Comparison of ENCODE assay signal across 15 cellular contexts in the genomic region with DNA sequence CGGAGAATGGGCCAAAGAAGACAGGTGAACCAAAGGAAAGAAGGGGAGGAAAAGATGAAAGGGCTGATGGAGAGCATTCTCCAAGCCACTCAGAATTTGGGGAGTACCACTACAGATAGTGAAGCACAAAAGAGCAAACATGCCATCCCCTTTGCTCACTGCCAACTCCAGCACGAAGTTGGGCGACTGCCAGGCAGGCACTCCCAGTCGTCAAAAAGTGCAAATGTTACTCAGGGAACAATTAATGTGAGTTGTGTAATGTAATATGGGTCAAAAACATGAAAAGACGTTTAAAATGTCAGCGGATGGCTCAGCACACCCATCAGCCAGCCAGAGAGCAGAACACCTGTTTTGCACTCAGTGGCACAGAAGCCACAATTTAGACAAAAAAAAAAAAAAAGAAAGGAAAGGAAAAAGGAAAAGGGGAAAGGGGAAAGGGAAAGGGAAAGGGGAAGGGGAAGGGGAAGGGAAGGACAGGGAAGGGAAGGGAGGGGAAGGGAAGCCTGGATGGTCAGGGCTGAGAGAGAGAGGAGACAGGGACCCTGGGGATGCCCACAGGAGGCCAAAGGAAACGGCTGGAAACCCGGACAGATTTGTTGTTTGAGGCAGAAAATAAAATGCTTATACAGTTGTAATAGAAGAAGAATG.
A peak's percentile ranks its signal among the peaks of the same experiment; 100 is the strongest.
DNase-seq lines count a peak whose midpoint lies in the region; ATAC-seq, FAIRE-seq and TF ChIP-seq lines count a peak whose summit lies in the region.
"Had no signal": no experiment of that assay in that cellular context is flagged by ENCODE, and none has a peak within 500 bp of the region (broad histone marks: within the 10 kb centered on the region; RNA-seq: fewer than 3 reads in every experiment).

No MANE protein-coding gene starts in this region.

- no peaks in the 10 kb centered on the region for H3K9me2 ChIP-seq in PC-3 (replicated peaks; ENCODE audit: low read length)

- no peaks in the 10 kb centered on the region for H3K27me3 Mint-ChIP-seq in MCF 10A (ENCODE audit: insufficient read depth, unreplicated experiment)

- H2AFZ ChIP-seq in PC-3 (ENCODE audit: low read length), result peak overlapping the region; percentile 25; the same call in 1 of the 2 replicates

- H3K4me1 ChIP-seq in breast epithelium, result no peaks in the 10 kb centered on the region
- peaks cover 18% of the 10 kb centered on the region for H3K4me1 ChIP-seq in PC-3 (ENCODE audit: insufficient read depth, low read length)
- peaks cover 0 to 4% (median 0%) of the 10 kb centered on the region in 4 donors for H3K4me1 ChIP-seq in transverse colon

- ATAC-seq in PC-3 (peak; percentile 81), GM19463 (IDR thresholded peaks at IDR 0.05; ENCODE audit: unreplicated experiment) (no peak)

- no peak for FAIRE-seq in GM19239 (lab: Jason Lieb, UNC)
- FAIRE-seq: islet of Langerhans had no signal

- POLR2A ChIA-PET in MCF 10A (lab: Yijun Ruan, JAX), result interaction anchor here (0.5 kb wide), 1 partner anchor 249 kb away, joined by 3 read pairs; no protein-coding TSS in a partner anchor
- POLR2A ChIA-PET in PC-3 (lab: Charles Lee; ENCODE audit: unreplicated experiment), result no interaction called here

- no peaks in the 10 kb centered on the region for H3K36me3 ChIP-seq in breast epithelium
- H3K36me3 ChIP-seq in PC-3 (ENCODE audit: low read depth, low read length), result no peaks in the 10 kb centered on the region
- H3K36me3 ChIP-seq in transverse colon, result no peaks in the 10 kb centered on the region
- H3K36me3 ChIP-seq: ovary had no signal

- H3K9me3 Mint-ChIP-seq in MCF 10A (ENCODE audit: unreplicated experiment), result no peaks in the 10 kb centered on the region

- peak overlapping the region; percentile 84 for H3K27ac Mint-ChIP-seq in MCF 10A (ENCODE audit: low read depth, unreplicated experiment)

- no peak overlapping the region for H3K27ac ChIP-seq in breast epithelium
- H3K27ac ChIP-seq in PC-3 (ENCODE audit: low read length), result no peak overlapping the region
- H3K27ac ChIP-seq in transverse colon, result no peak overlapping the region
- H3K27ac ChIP-seq: ovary, SK-N-MC had no signal

- no peak for TF ChIP-seq EP300 in transverse colon (IDR thresholded peaks at IDR 0.05; ENCODE audit: low read depth)

- TF ChIP-seq POLR2A in breast epithelium (IDR thresholded peaks at IDR 0.05) (no peak), transverse colon (IDR thresholded peaks at IDR 0.05) (no peak)

- H3K9me3 ChIP-seq in breast epithelium, result no peaks in the 10 kb centered on the region
- no peaks in the 10 kb centered on the region for H3K9me3 ChIP-seq in PC-3 (ENCODE audit: low read length)
- H3K9me3 ChIP-seq in transverse colon, result no peaks in the 10 kb centered on the region
- H3K9me3 ChIP-seq: ovary had no signal

- in situ Hi-C loops in transverse colon (cut with MboI; ENCODE audit: low pct_ligation_motif_present in 1 of 4, low pct_unique_long_range_greater_than_20kb in 1 of 4, low sequenced_read_pairs in 3 of 4), result no loop called here

- H3K27me3 ChIP-seq in breast epithelium (no peaks in the 10 kb centered on the region), PC-3 (ENCODE audit: low read length) (no peaks in the 10 kb centered on the region), transverse colon (no peaks in the 10 kb centered on the region)
- H3K27me3 ChIP-seq: ovary had no signal

- H3K9ac ChIP-seq in PC-3 (ENCODE audit: low read length), result no peak overlapping the region

- H3K4me3 Mint-ChIP-seq in MCF 10A (ENCODE audit: unreplicated experiment), result peak overlapping the region; percentile 42

- CTCF ChIA-PET in MCF 10A (lab: Yijun Ruan, JAX) (interaction anchor here (0.6 kb wide), 1 partner anchor 867 kb away, joined by 3 read pairs; no protein-coding TSS in a partner anchor), PC-3 (lab: Charles Lee) (no interaction called here)

- H4K20me1 ChIP-seq in PC-3 (ENCODE audit: low read length), result no peaks in the 10 kb centered on the region

- intact Hi-C loops in MCF 10A (cut with micrococcal nuclease), result no loop called here
- intact Hi-C loops in breast epithelium (cut with DNase I; ENCODE audit: low total_unique reads), result no loop called here
- intact Hi-C loops in PC-3 (cut with micrococcal nuclease), result loop anchor here (2.0 kb wide), 1 partner anchor 24 kb away; no protein-coding TSS in a partner anchor
- intact Hi-C loops in transverse colon (cut with DNase I; ENCODE audit: low total_unique reads), result no loop called here

- peak overlapping the region; percentile 40 for H3K4me2 ChIP-seq in PC-3 (ENCODE audit: low read length)

- H3K4me1 Mint-ChIP-seq in MCF 10A (ENCODE audit: insufficient read depth, unreplicated experiment), result peaks cover 32% of the 10 kb centered on the region

- BruUV-seq in MCF 10A (replicated peaks; lab: Mats Ljungman, UMichigan) (no TSS peak), PC-3 (replicated peaks; lab: Mats Ljungman, UMichigan) (no TSS peak)

- no peaks in the 10 kb centered on the region for H3K79me2 ChIP-seq in PC-3 (ENCODE audit: low read length)

- peaks cover 5% of the 10 kb centered on the region for H3K36me3 Mint-ChIP-seq in MCF 10A (ENCODE audit: insufficient read depth, unreplicated experiment)

- 41 to 48% methylated on average over 5 to 8 of the region's 8 CpGs for WGBS in transverse colon (ENCODE audit: low coverage in 1 of 2), 2 donors

- TF ChIP-seq CTCF in MCF 10A (IDR thresholded peaks at IDR 0.05; ENCODE audit: unreplicated experiment) (no peak), breast epithelium (IDR thresholded peaks at IDR 0.05) (no peak), PC-3 (conservative IDR thresholded peaks at IDR 0.05; ENCODE audit: low read depth, low read length) (no peak), fibroblast of pulmonary artery (IDR thresholded peaks at IDR 0.05; ENCODE audit: low read length, missing control alignments) (no peak), transverse colon (IDR thresholded peaks at IDR 0.05) (no peak)

- H3F3A ChIP-seq in PC-3 (ENCODE audit: low read length, unreplicated experiment), result no peaks in the 10 kb centered on the region

- H3K4me3 ChIP-seq in breast epithelium, result no peak overlapping the region
- no peak overlapping the region; the same call in 1 of the 2 replicates for H3K4me3 ChIP-seq in PC-3 (ENCODE audit: low read length)
- H3K4me3 ChIP-seq in fibroblast of pulmonary artery (replicated peaks; ENCODE audit: low read depth, low read length), result no peak overlapping the region
- no peak overlapping the region for H3K4me3 ChIP-seq in transverse colon
- H3K4me3 ChIP-seq: ovary, SK-N-MC had no signal

- peak; percentile 77 for DNase-seq in MCF 10A (ENCODE audit: unreplicated experiment)
- no peak for DNase-seq in breast epithelium (ENCODE audit: low spot score in 2 of 2)
- peak; percentile 82 for DNase-seq in PC-3
- DNase-seq in fibroblast of pulmonary artery (ENCODE audit: low read depth), result peak; percentile 55
- DNase-seq in transverse colon, result peak; percentile 18
- DNase-seq in GM19239 (ENCODE audit: insufficient read length, low spot score), result no peak
- no peak for DNase-seq in putamen (ENCODE audit: low spot score)
- DNase-seq: activated CD4-positive, alpha-beta T cell treated with anti-CD3 and anti-CD28 coated beads for 4 hours; activated effector memory CD4-positive, alpha-beta T cell treated with Interleukin-2 at 50 U/mL for 16 hours; cerebellar nuclear complex; NCI-H524 treated with DMSO at 0.1 percent for 48 hours had no signal

Comparison
In these comparisons a context has a peak if more than half of its experiments do, and no peak if none do; other contexts are left out.
1. DNase-seq: peak in MCF 10A (single experiment), PC-3 (single experiment), fibroblast of pulmonary artery (single experiment) and transverse colon (single experiment); none in breast epithelium (0 of 2), GM19239 (single experiment) and putamen (single experiment).